12 cellular contexts compared by ENCODE assay signal in the genomic region with DNA sequence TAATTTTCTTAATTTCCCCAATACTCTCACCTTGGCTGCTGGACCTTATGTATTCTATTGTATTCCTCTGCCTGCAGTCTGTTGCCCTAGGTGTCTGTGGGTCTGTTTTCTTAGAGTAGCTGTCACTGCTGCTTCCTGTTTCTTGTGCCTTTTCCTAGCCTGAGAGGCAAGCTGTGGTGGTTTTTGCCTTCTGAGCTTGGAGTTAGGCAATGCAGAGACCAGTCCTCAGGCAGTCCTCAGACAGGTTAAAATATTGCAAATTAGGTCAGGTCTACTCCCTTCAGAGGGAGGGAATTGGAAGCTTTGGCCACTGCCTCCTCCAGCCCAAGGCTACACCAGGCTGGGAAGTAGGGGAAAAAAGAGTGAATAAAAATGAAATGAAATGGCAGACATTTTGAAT.
A peak's percentile ranks its signal among the peaks of the same experiment; 100 is the strongest.
DNase-seq lines count a peak whose midpoint lies in the region; ATAC-seq lines count a peak whose summit lies in the region.
"Had no signal": no experiment of that assay in that cellular context is flagged by ENCODE, and none has a peak within 500 bp of the region (broad histone marks: within the 10 kb centered on the region; RNA-seq: fewer than 3 reads in every experiment).

No MANE protein-coding gene starts in this region.

- DNase-seq in SIG-M5 treated with dmso at 0.1 percent for 504 hours (lab: John Stamatoyannopoulos, UW; ENCODE audit: unreplicated experiment) (peak; percentile 38), SIG-M5 (lab: John Stamatoyannopoulos, UW) (no peak), KG1 (lab: John Stamatoyannopoulos, UW) (peak; percentile 63), UCSD-AML1 (lab: John Stamatoyannopoulos, UW; ENCODE audit: unreplicated experiment) (peak; percentile 54), left lobe of liver (ENCODE audit: low spot score) (no peak), NCI-H2029 treated with DMSO at 0.1 percent for 48 hours (lab: John Stamatoyannopoulos, UW) (no peak), NK-92 (lab: John Stamatoyannopoulos, UW; ENCODE audit: unreplicated experiment) (no peak)
- DNase-seq: activated T-cell treated with anti-CD3 and anti-CD28 coated beads, Interleukin-2, amount 50 U/mL, for 4 hours; hypothalamus; stimulated activated CD4-positive, alpha-beta T cell treated with anti-CD3 and anti-CD28 coated beads, Interleukin-12 subunit alpha, Interleukin-12 subunit beta, amount 100 ng/mL, for 4 hours; upper lobe of left lung had no signal

- ATAC-seq in left lobe of liver (peak; percentile 87), HG03571 (IDR thresholded peaks at IDR 0.05; ENCODE audit: unreplicated experiment) (no peak)

Comparison
In these comparisons a context has a peak if more than half of its experiments do, and no peak if none do; other contexts are left out.
1. DNase-seq: peak in SIG-M5 treated with dmso at 0.1 percent for 504 hours (single experiment), KG1 (single experiment) and UCSD-AML1 (single experiment); none in SIG-M5 (single experiment), left lobe of liver (single experiment), NCI-H2029 treated with DMSO at 0.1 percent for 48 hours (single experiment) and NK-92 (single experiment).